Comparison of ENCODE assay signal across 11 cellular contexts in genomic region chr5:116626945-116627679, GRCh38. TPM values are rescaled to one million over a fixed set of nuclear protein-coding genes. Genes with fewer than 3 reads are reported as not detected.
DNase-seq lines count a peak whose midpoint lies in the region; ATAC-seq and TF ChIP-seq lines count a peak whose summit lies in the region.
"Had no signal": no experiment of that assay in that cellular context is flagged by ENCODE, and none has a peak within 500 bp of the region (broad histone marks: within the 10 kb centered on the region; RNA-seq: fewer than 3 reads in every experiment).

No MANE protein-coding gene starts in this region.

- TF ChIP-seq CTCF in parathyroid adenoma (IDR thresholded peaks at IDR 0.05), result no peak
- no peak for TF ChIP-seq CTCF in endothelial cell (IDR thresholded peaks at IDR 0.05; ENCODE audit: unreplicated experiment)

- H3K36me3 ChIP-seq in parathyroid adenoma (ENCODE audit: control insufficient read depth, insufficient read depth, low read length), result no peaks in the 10 kb centered on the region

- no peaks in the 10 kb centered on the region for H3K9me3 Mint-ChIP-seq in activated T-helper 1 cell treated with anti-CD3 and anti-CD28 coated beads, Interleukin-12 subunit alpha, Interleukin-12 subunit beta, Interleukin-2, Interleukin-4 antibody, amounts not matched to agents 30 ng/mL and 10 ng/mL and 1 ng/mL, durations not matched to agents 14 hours and 24 hours and 36 hours
- H3K9me3 Mint-ChIP-seq in endothelial cell (ENCODE audit: unreplicated experiment), result no peaks in the 10 kb centered on the region
- H3K9me3 Mint-ChIP-seq: neural crest cell had no signal

- H3K79me2 ChIP-seq in parathyroid adenoma, result no peaks in the 10 kb centered on the region

- H3K4me3 ChIP-seq in parathyroid adenoma (ENCODE audit: low read depth, low read length), result no peak overlapping the region

- no peak for DNase-seq in activated T-helper 1 cell treated with anti-CD3 and anti-CD28 coated beads, Interleukin-12 subunit alpha, Interleukin-12 subunit beta, Interleukin-2, Interleukin-4 antibody, amounts not matched to agents 30 ng/mL and 10 ng/mL and 1 ng/mL, durations not matched to agents 14 hours and 24 hours and 36 hours (ENCODE audit: low spot score)
- no peak for DNase-seq in hepatic stellate cell (ENCODE audit: low spot score)
- no peak for DNase-seq in SHP77 (lab: John Stamatoyannopoulos, UW)
- no peak for DNase-seq in endothelial cell (ENCODE audit: low spot score)
- DNase-seq: NCI-H146, SW 1271 had no signal

- no peak overlapping the region for H3K27ac Mint-ChIP-seq in activated T-helper 1 cell treated with anti-CD3 and anti-CD28 coated beads, Interleukin-12 subunit alpha, Interleukin-12 subunit beta, Interleukin-2, Interleukin-4 antibody, amounts not matched to agents 30 ng/mL and 10 ng/mL and 1 ng/mL, durations not matched to agents 14 hours and 24 hours and 36 hours
- no peak overlapping the region for H3K27ac Mint-ChIP-seq in endothelial cell (ENCODE audit: unreplicated experiment)

- H2AFZ ChIP-seq in parathyroid adenoma, result no peak overlapping the region

- no peaks in the 10 kb centered on the region for H3K27me3 ChIP-seq in parathyroid adenoma (ENCODE audit: control insufficient read depth, insufficient read depth, low read length)

- H3K4me3 Mint-ChIP-seq in activated T-helper 1 cell treated with anti-CD3 and anti-CD28 coated beads, Interleukin-12 subunit alpha, Interleukin-12 subunit beta, Interleukin-2, Interleukin-4 antibody, amounts not matched to agents 30 ng/mL and 10 ng/mL and 1 ng/mL, durations not matched to agents 14 hours and 24 hours and 36 hours, result no peak overlapping the region
- no peak overlapping the region for H3K4me3 Mint-ChIP-seq in endothelial cell (ENCODE audit: unreplicated experiment)
- H3K4me3 Mint-ChIP-seq: neural crest cell had no signal

- H3K4me1 Mint-ChIP-seq in activated T-helper 1 cell treated with anti-CD3 and anti-CD28 coated beads, Interleukin-12 subunit alpha, Interleukin-12 subunit beta, Interleukin-2, Interleukin-4 antibody, amounts not matched to agents 30 ng/mL and 10 ng/mL and 1 ng/mL, durations not matched to agents 14 hours and 24 hours and 36 hours (ENCODE audit: low read depth), result no peaks in the 10 kb centered on the region
- peaks cover 5% of the 10 kb centered on the region for H3K4me1 Mint-ChIP-seq in endothelial cell (ENCODE audit: unreplicated experiment)
- H3K4me1 Mint-ChIP-seq: neural crest cell had no signal

- ATAC-seq in GM18858 (IDR thresholded peaks at IDR 0.05; ENCODE audit: unreplicated experiment), result peak; percentile 92
- peak; percentile 93 for ATAC-seq in GM21619 (IDR thresholded peaks at IDR 0.05; ENCODE audit: unreplicated experiment)
- peak; percentile 85 for ATAC-seq in HG03378 (IDR thresholded peaks at IDR 0.05; ENCODE audit: unreplicated experiment)

- H3K27ac ChIP-seq in parathyroid adenoma, result peak overlapping the region; percentile 2

- H3K9ac ChIP-seq in parathyroid adenoma, result no peak overlapping the region

- intact Hi-C loops in activated T-helper 1 cell treated with anti-CD3 and anti-CD28 coated beads, Interleukin-12 subunit alpha, Interleukin-12 subunit beta, Interleukin-2, Interleukin-4 antibody, amounts not matched to agents 30 ng/mL and 10 ng/mL and 1 ng/mL, durations not matched to agents 14 hours and 24 hours and 36 hours (cut with micrococcal nuclease), result no loop called here

- no peaks in the 10 kb centered on the region for H3K9me3 ChIP-seq in parathyroid adenoma (ENCODE audit: control insufficient read depth, low read length)

- no peak overlapping the region for H3K4me2 ChIP-seq in parathyroid adenoma (ENCODE audit: low read length)

- H3K27me3 Mint-ChIP-seq in activated T-helper 1 cell treated with anti-CD3 and anti-CD28 coated beads, Interleukin-12 subunit alpha, Interleukin-12 subunit beta, Interleukin-2, Interleukin-4 antibody, amounts not matched to agents 30 ng/mL and 10 ng/mL and 1 ng/mL, durations not matched to agents 14 hours and 24 hours and 36 hours (ENCODE audit: insufficient read depth), result peaks cover 5% of the 10 kb centered on the region
- H3K27me3 Mint-ChIP-seq in endothelial cell (ENCODE audit: unreplicated experiment), result peaks cover 2% of the 10 kb centered on the region

- no peaks in the 10 kb centered on the region for H3K36me3 Mint-ChIP-seq in activated T-helper 1 cell treated with anti-CD3 and anti-CD28 coated beads, Interleukin-12 subunit alpha, Interleukin-12 subunit beta, Interleukin-2, Interleukin-4 antibody, amounts not matched to agents 30 ng/mL and 10 ng/mL and 1 ng/mL, durations not matched to agents 14 hours and 24 hours and 36 hours (ENCODE audit: low read depth)
- no peaks in the 10 kb centered on the region for H3K36me3 Mint-ChIP-seq in endothelial cell (ENCODE audit: low read depth, unreplicated experiment)

- H3K4me1 ChIP-seq in parathyroid adenoma, result peaks cover 7% of the 10 kb centered on the region

RNA-seq across cellular contexts. Expression of gene SEMA6A, which starts 52.5 kb away (rescaled TPM):
- total RNA-seq in activated T-helper 1 cell treated with anti-CD3 and anti-CD28 coated beads, Interleukin-12 subunit alpha, Interleukin-12 subunit beta, Interleukin-2, Interleukin-4 antibody, amounts not matched to agents 30 ng/mL and 10 ng/mL and 1 ng/mL, durations not matched to agents 14 hours and 24 hours and 36 hours, result 0.23 and 0.39 TPM in 2 replicates
- total RNA-seq in endothelial cell (ENCODE audit: unreplicated experiment), result 180 TPM

Comparison
In these comparisons a context has a peak if more than half of its experiments do, and no peak if none do; other contexts are left out.
1. RNA of gene SEMA6A, which starts 52.5 kb away (total RNA-seq): 180 TPM in endothelial cell (single experiment); 0.23 to 0.39 TPM in activated T-helper 1 cell treated with anti-CD3 and anti-CD28 coated beads, Interleukin-12 subunit alpha, Interleukin-12 subunit beta, Interleukin-2, Interleukin-4 antibody, amounts not matched to agents 30 ng/mL and 10 ng/mL and 1 ng/mL, durations not matched to agents 14 hours and 24 hours and 36 hours; every median in the first group is over 100 times any median in the second.
2. Peak in every context shown above with its lines, with median percentiles within 50 percentile points of each other: ATAC-seq.